ENCODE assay signal across 23 cellular contexts in the genomic region with DNA sequence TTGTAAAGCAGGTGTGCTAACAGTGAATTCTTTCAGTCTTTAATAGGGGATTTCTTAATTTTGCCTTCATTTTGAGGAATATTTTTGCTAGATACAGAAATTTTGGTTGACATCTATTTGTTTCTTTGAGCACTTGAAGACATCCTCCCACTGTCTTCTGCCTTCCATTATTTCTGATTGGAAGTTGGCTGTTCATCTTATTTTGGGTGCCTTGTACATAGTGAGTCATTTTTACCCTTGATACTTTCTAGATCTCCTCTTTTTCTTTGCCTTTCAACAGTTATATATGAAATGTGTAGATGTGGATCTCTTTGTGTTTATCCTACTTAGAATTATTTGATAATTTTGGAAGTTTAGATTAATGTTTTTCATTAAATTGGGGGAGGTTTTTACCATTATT.
"Had no signal": no experiment of that assay in that cellular context is flagged by ENCODE, and none has a peak within 500 bp of the region (broad histone marks: within the 10 kb centered on the region; RNA-seq: fewer than 3 reads in every experiment).

No MANE protein-coding gene starts in this region.

- H3K27ac ChIP-seq: breast epithelium, parathyroid adenoma, psoas muscle, suprapubic skin, tibial artery, upper lobe of right lung had no signal

- H3K4me2 ChIP-seq: smooth muscle cell had no signal

- H3K79me2 ChIP-seq: parathyroid adenoma had no signal

- H3K4me3 ChIP-seq: breast epithelium, psoas muscle, smooth muscle cell, suprapubic skin, tibial artery, upper lobe of right lung had no signal

- H3K36me3 ChIP-seq: breast epithelium, suprapubic skin, tibial artery, upper lobe of right lung had no signal

- H3K9me3 ChIP-seq: suprapubic skin had no signal

- H2AFZ ChIP-seq: parathyroid adenoma had no signal

- DNase-seq: activated CD4-positive, alpha-beta T cell treated with anti-CD3 and anti-CD28 coated beads for 1 hour; activated CD4-positive, alpha-beta T cell treated with anti-CD3 and anti-CD28 coated beads, Interleukin-2, amount 10 ng/mL, durations not matched to agents 7 days and 5 days; activated CD8-positive, alpha-beta memory T cell treated with anti-CD3 and anti-CD28 coated beads, Interleukin-2, amount 10 ng/mL, durations not matched to agents 7 days and 5 days; activated CD8-positive, alpha-beta T cell treated with anti-CD3 and anti-CD28 coated beads, Interleukin-2, amount 10 ng/mL, durations not matched to agents 7 days and 5 days; activated naive CD8-positive, alpha-beta T cell treated with anti-CD3 and anti-CD28 coated beads, Interleukin-2, amount 50 U/mL, for 24 hours; activated T-cell treated with anti-CD3 and anti-CD28 coated beads, Interleukin-2, amount 50 U/mL, for 48 hours; central memory CD4-positive, alpha-beta T cell; foreskin fibroblast; head of caudate nucleus; hypothalamus; immature natural killer cell; naive thymus-derived CD8-positive, alpha-beta T cell; nucleus accumbens; psoas muscle; stimulated activated CD4-positive, alpha-beta T cell treated with anti-CD3 and anti-CD28 coated beads, Interleukin-2, amount 100 ng/mL, for 24 hours; stimulated activated naive B cell treated with anti-CD40 and anti-IgM and Interleukin-4, amounts not matched to agents 10 μg/mL and 1 μg/mL and 100 μg/mL, for 72 hours; T1000; tibial artery; upper lobe of right lung had no signal

- H3K4me1 ChIP-seq: breast epithelium, parathyroid adenoma, psoas muscle, suprapubic skin, tibial artery, upper lobe of right lung had no signal

- ATAC-seq: activated CD8-positive, alpha-beta memory T cell treated with anti-CD3 and anti-CD28 coated beads, Interleukin-2, amount 10 ng/mL, durations not matched to agents 7 days and 5 days; activated CD8-positive, alpha-beta T cell treated with anti-CD3 and anti-CD28 coated beads, Interleukin-2, amount 10 ng/mL, durations not matched to agents 7 days and 5 days; activated naive CD8-positive, alpha-beta T cell treated with anti-CD3 and anti-CD28 coated beads, Interleukin-2, amount 50 U/mL, for 24 hours; naive thymus-derived CD8-positive, alpha-beta T cell; psoas muscle; stimulated activated naive B cell treated with anti-CD40 and anti-IgM and Interleukin-4, amounts not matched to agents 10 μg/mL and 1 μg/mL and 100 μg/mL, for 72 hours; upper lobe of right lung had no signal
